ENCODE assay signal across 31 cellular contexts in genomic region chr13:101634142-101634541, GRCh38.
"Had no signal": no experiment of that assay in that cellular context is flagged by ENCODE, and none has a peak within 500 bp of the region (broad histone marks: within the 10 kb centered on the region; RNA-seq: fewer than 3 reads in every experiment).

No MANE protein-coding gene starts in this region.

- H2AFZ ChIP-seq: neural progenitor cell, parathyroid adenoma had no signal

- H3K9me3 ChIP-seq: ovary, psoas muscle, spleen, suprapubic skin, testis, tibial artery, transverse colon, upper lobe of right lung, uterus had no signal

- H3K27me3 ChIP-seq: neural progenitor cell, ovary, spleen, suprapubic skin, testis, tibial artery, transverse colon, upper lobe of right lung, uterus had no signal

- H3K9me3 Mint-ChIP-seq: natural killer cell; nephron; neural progenitor cell; stimulated activated memory B cell treated with anti-CD40 and anti-IgM and Interleukin-4, amounts not matched to agents 10 μg/mL and 1 μg/mL and 100 μg/mL, for 72 hours; stimulated activated naive CD8-positive, alpha-beta T cell treated with anti-CD3 and anti-CD28 coated beads, Interleukin-15, amount 100 ng/mL, for 72 hours; type B pancreatic cell had no signal

- H3K27ac Mint-ChIP-seq: natural killer cell; nephron; neural progenitor cell; progenitor cell of endocrine pancreas; stimulated activated memory B cell treated with anti-CD40 and anti-IgM and Interleukin-4, amounts not matched to agents 10 μg/mL and 1 μg/mL and 100 μg/mL, for 72 hours; stimulated activated naive CD8-positive, alpha-beta T cell treated with anti-CD3 and anti-CD28 coated beads, Interleukin-15, amount 100 ng/mL, for 72 hours; type B pancreatic cell had no signal

- H3K4me3 Mint-ChIP-seq: natural killer cell; nephron; neural progenitor cell; stimulated activated memory B cell treated with anti-CD40 and anti-IgM and Interleukin-4, amounts not matched to agents 10 μg/mL and 1 μg/mL and 100 μg/mL, for 72 hours; stimulated activated naive CD8-positive, alpha-beta T cell treated with anti-CD3 and anti-CD28 coated beads, Interleukin-15, amount 100 ng/mL, for 72 hours; type B pancreatic cell had no signal

- H3K27ac ChIP-seq: neural progenitor cell, ovary, parathyroid adenoma, psoas muscle, skin epidermis, spleen, suprapubic skin, testis, tibial artery, transverse colon, upper lobe of right lung, uterus had no signal

- ATAC-seq: natural killer cell; psoas muscle; right cardiac atrium; sciatic nerve; stimulated activated memory B cell treated with anti-CD40 and anti-IgM and Interleukin-4, amounts not matched to agents 10 μg/mL and 1 μg/mL and 100 μg/mL, for 72 hours; stimulated activated naive CD8-positive, alpha-beta T cell treated with anti-CD3 and anti-CD28 coated beads, Interleukin-15, amount 100 ng/mL, for 72 hours; stimulated activated naive CD8-positive, alpha-beta T cell treated with anti-CD3 and anti-CD28 coated beads, Interleukin-15, Interleukin-2, amounts not matched to agents 100 U/mL and 50 U/mL, for 24 hours; upper lobe of right lung had no signal

- H3K4me2 ChIP-seq: neural progenitor cell, smooth muscle cell had no signal

- H3K9ac ChIP-seq: neural progenitor cell, parathyroid adenoma had no signal

- H3K27me3 Mint-ChIP-seq: progenitor cell of endocrine pancreas; stimulated activated naive CD8-positive, alpha-beta T cell treated with anti-CD3 and anti-CD28 coated beads, Interleukin-15, amount 100 ng/mL, for 72 hours; type B pancreatic cell had no signal

- H3K4me1 Mint-ChIP-seq: natural killer cell; nephron; neural progenitor cell; stimulated activated memory B cell treated with anti-CD40 and anti-IgM and Interleukin-4, amounts not matched to agents 10 μg/mL and 1 μg/mL and 100 μg/mL, for 72 hours; stimulated activated naive CD8-positive, alpha-beta T cell treated with anti-CD3 and anti-CD28 coated beads, Interleukin-15, amount 100 ng/mL, for 72 hours had no signal

- H3K4me3 ChIP-seq: neural progenitor cell, ovary, psoas muscle, skin epidermis, smooth muscle cell, spleen, suprapubic skin, testis, tibial artery, transverse colon, upper lobe of right lung, uterus had no signal

- DNase-seq: natural killer cell; occipital lobe; ovary; posterior cingulate gyrus; psoas muscle; right cardiac atrium; spleen; stimulated activated CD4-positive, alpha-beta T cell treated with anti-CD3 and anti-CD28 coated beads, Interleukin-12 subunit alpha, Interleukin-12 subunit beta, amount 100 ng/mL, for 4 hours; stimulated activated CD4-positive, alpha-beta T cell treated with anti-CD3 and anti-CD28 coated beads, Interleukin-1b, Interleukin-23, amount 100 ng/mL, for 48 hours; stimulated activated CD4-positive, alpha-beta T cell treated with anti-CD3 and anti-CD28 coated beads, Interleukin-4, amount 100 ng/mL, for 1 hour; stimulated activated CD4-positive, alpha-beta T cell treated with anti-CD3 and anti-CD28 coated beads, Interleukin-4, amount 100 ng/mL, for 4 hours; stimulated activated CD8-positive, alpha-beta memory T cell treated with anti-CD3 and anti-CD28 coated beads, Interleukin-4, amount 100 ng/mL, for 48 hours; stimulated activated naive CD4-positive, alpha-beta T cell; stimulated activated naive CD8-positive, alpha-beta T cell treated with anti-CD3 and anti-CD28 coated beads, Interleukin-15, amount 100 ng/mL, for 72 hours; stimulated activated naive CD8-positive, alpha-beta T cell treated with anti-CD3 and anti-CD28 coated beads, Interleukin-15, Interleukin-2, amounts not matched to agents 100 U/mL and 50 U/mL, for 24 hours; substantia nigra; testis; tibial artery; transverse colon; upper lobe of right lung; uterus had no signal

- H3K36me3 Mint-ChIP-seq: natural killer cell; neural progenitor cell; stimulated activated memory B cell treated with anti-CD40 and anti-IgM and Interleukin-4, amounts not matched to agents 10 μg/mL and 1 μg/mL and 100 μg/mL, for 72 hours; type B pancreatic cell had no signal

- H3K36me3 ChIP-seq: neural progenitor cell, ovary, spleen, suprapubic skin, tibial artery, transverse colon, upper lobe of right lung, uterus had no signal

- H3K79me2 ChIP-seq: parathyroid adenoma had no signal

- H3K4me1 ChIP-seq: neural progenitor cell, parathyroid adenoma, psoas muscle, spleen, suprapubic skin, testis, tibial artery, transverse colon, upper lobe of right lung, uterus had no signal
